Comparison of ENCODE assay signal across 18 cellular contexts in genomic region chr2:203992496-203992895, GRCh38. TPM values are rescaled to one million over a fixed set of nuclear protein-coding genes. Genes with fewer than 3 reads are reported as not detected.
DNase-seq lines count a peak whose midpoint lies in the region; ATAC-seq and TF ChIP-seq lines count a peak whose summit lies in the region.
"Had no signal": no experiment of that assay in that cellular context is flagged by ENCODE, and none has a peak within 500 bp of the region (broad histone marks: within the 10 kb centered on the region; RNA-seq: fewer than 3 reads in every experiment).

No MANE protein-coding gene starts in this region.

- peaks cover 3% of the 10 kb centered on the region for H3K9me3 Mint-ChIP-seq in activated CD8-positive, alpha-beta T cell treated with anti-CD3 and anti-CD28 coated beads for 36 hours
- H3K9me3 Mint-ChIP-seq in activated CD8-positive, alpha-beta T cell treated with anti-CD3 and anti-CD28 coated beads, Interleukin-2, amount 10 ng/mL, durations not matched to agents 7 days and 5 days (ENCODE audit: insufficient read depth) = no peaks in the 10 kb centered on the region
- H3K9me3 Mint-ChIP-seq in activated naive CD4-positive, alpha-beta T cell treated with anti-CD3 and anti-CD28 coated beads, Interleukin-2, amount 50 U/mL, for 72 hours = no peaks in the 10 kb centered on the region
- no peaks in the 10 kb centered on the region for H3K9me3 Mint-ChIP-seq in activated naive CD4-positive, alpha-beta T cell treated with anti-CD3 and anti-CD28 coated beads, Interleukin-2, amount 10 ng/mL, durations not matched to agents 7 days and 5 days
- H3K9me3 Mint-ChIP-seq in stimulated activated naive CD8-positive, alpha-beta T cell treated with anti-CD3 and anti-CD28 coated beads, Interleukin-15, amount 100 ng/mL, for 72 hours = peaks cover 0 to 4% of the 10 kb centered on the region in 2 donors
- H3K9me3 Mint-ChIP-seq: CD4-positive, alpha-beta T cell; H9 had no signal

- no peak for DNase-seq in activated CD8-positive, alpha-beta T cell treated with anti-CD3 and anti-CD28 coated beads for 36 hours
- DNase-seq in activated CD8-positive, alpha-beta T cell treated with anti-CD3 and anti-CD28 coated beads, Interleukin-2, amount 10 ng/mL, durations not matched to agents 7 days and 5 days = no peak
- DNase-seq in activated naive CD4-positive, alpha-beta T cell treated with anti-CD3 and anti-CD28 coated beads, Interleukin-2, amount 50 U/mL, for 72 hours (ENCODE audit: low spot score in 2 of 2) = no peak
- DNase-seq in activated naive CD4-positive, alpha-beta T cell treated with anti-CD3 and anti-CD28 coated beads, Interleukin-2, amount 10 ng/mL, durations not matched to agents 7 days and 5 days = no peak
- no peak for DNase-seq in stimulated activated naive CD8-positive, alpha-beta T cell treated with anti-CD3 and anti-CD28 coated beads, Interleukin-15, amount 100 ng/mL, for 72 hours
- no peak for DNase-seq in NCI-H2029 (lab: John Stamatoyannopoulos, UW)
- DNase-seq: ACHN; Calu3; CD4-positive, alpha-beta T cell; DMS 273 treated with DMSO at 0.1 percent for 48 hours; GOT3; H9 had no signal

- H3K27ac Mint-ChIP-seq in activated CD8-positive, alpha-beta T cell treated with anti-CD3 and anti-CD28 coated beads for 36 hours = no peak overlapping the region
- H3K27ac Mint-ChIP-seq in activated CD8-positive, alpha-beta T cell treated with anti-CD3 and anti-CD28 coated beads, Interleukin-2, amount 10 ng/mL, durations not matched to agents 7 days and 5 days = no peak overlapping the region
- H3K27ac Mint-ChIP-seq in activated naive CD4-positive, alpha-beta T cell treated with anti-CD3 and anti-CD28 coated beads, Interleukin-2, amount 50 U/mL, for 72 hours = no peak overlapping the region
- no peak overlapping the region for H3K27ac Mint-ChIP-seq in activated naive CD4-positive, alpha-beta T cell treated with anti-CD3 and anti-CD28 coated beads, Interleukin-2, amount 10 ng/mL, durations not matched to agents 7 days and 5 days
- H3K27ac Mint-ChIP-seq in stimulated activated naive CD8-positive, alpha-beta T cell treated with anti-CD3 and anti-CD28 coated beads, Interleukin-15, amount 100 ng/mL, for 72 hours = no peak overlapping the region
- H3K27ac Mint-ChIP-seq: CD4-positive, alpha-beta T cell; H9 had no signal

- POLR2A ChIA-PET in activated CD8-positive, alpha-beta T cell treated with anti-CD3 and anti-CD28 coated beads for 36 hours (lab: Charles Lee) = interaction anchor here (0.8 kb wide), 2 partner anchors 27 to 121 kb away, joined by 3 read pairs; no protein-coding TSS in a partner anchor
- POLR2A ChIA-PET in activated CD8-positive, alpha-beta T cell treated with anti-CD3 and anti-CD28 coated beads, Interleukin-2, amount 10 ng/mL, durations not matched to agents 7 days and 5 days (lab: Charles Lee) = no interaction called here

- peaks cover 44% of the 10 kb centered on the region for H3K4me1 Mint-ChIP-seq in activated CD8-positive, alpha-beta T cell treated with anti-CD3 and anti-CD28 coated beads for 36 hours (ENCODE audit: low read depth)
- peaks cover 14% of the 10 kb centered on the region for H3K4me1 Mint-ChIP-seq in activated CD8-positive, alpha-beta T cell treated with anti-CD3 and anti-CD28 coated beads, Interleukin-2, amount 10 ng/mL, durations not matched to agents 7 days and 5 days (ENCODE audit: low read depth)
- peaks cover 38% of the 10 kb centered on the region for H3K4me1 Mint-ChIP-seq in activated naive CD4-positive, alpha-beta T cell treated with anti-CD3 and anti-CD28 coated beads, Interleukin-2, amount 10 ng/mL, durations not matched to agents 7 days and 5 days
- peaks cover 20% of the 10 kb centered on the region for H3K4me1 Mint-ChIP-seq in stimulated activated naive CD8-positive, alpha-beta T cell treated with anti-CD3 and anti-CD28 coated beads, Interleukin-15, amount 100 ng/mL, for 72 hours
- H3K4me1 Mint-ChIP-seq: H9 had no signal

- H3K9me3 ChIP-seq in OCI-LY3 (ENCODE audit: insufficient read depth, low read length) = no peaks in the 10 kb centered on the region

- peaks cover 83% of the 10 kb centered on the region for H3K4me1 ChIP-seq in OCI-LY3 (ENCODE audit: low read length)

- ATAC-seq in activated CD8-positive, alpha-beta T cell treated with anti-CD3 and anti-CD28 coated beads for 36 hours = peak; percentile 55
- ATAC-seq in activated CD8-positive, alpha-beta T cell treated with anti-CD3 and anti-CD28 coated beads, Interleukin-2, amount 10 ng/mL, durations not matched to agents 7 days and 5 days = no peak
- ATAC-seq in activated naive CD4-positive, alpha-beta T cell treated with anti-CD3 and anti-CD28 coated beads, Interleukin-2, amount 50 U/mL, for 72 hours = peak; percentile 69 to 73
- peak; percentile 72 for ATAC-seq in stimulated activated naive CD8-positive, alpha-beta T cell treated with anti-CD3 and anti-CD28 coated beads, Interleukin-15, amount 100 ng/mL, for 72 hours
- ATAC-seq: GM12878 had no signal

- peak overlapping the region; percentile 27; the same call in 1 of the 2 replicates for H2AFZ ChIP-seq in OCI-LY3 (ENCODE audit: low read depth, low read length)

- peak overlapping the region; percentile 19; the same call in 1 of the 2 replicates for H3K4me3 ChIP-seq in OCI-LY3 (ENCODE audit: low read length)
- H3K4me3 ChIP-seq: BLaER1 treated with 17β-estradiol and CSF1 and Interleukin-3, amounts not matched to agents 10 nM and 100 nM; GM12878 had no signal

- H3K9ac ChIP-seq in OCI-LY3 (ENCODE audit: low read length) = peak overlapping the region; percentile 75
- H3K9ac ChIP-seq: BLaER1 treated with 17β-estradiol and CSF1 and Interleukin-3, amounts not matched to agents 10 nM and 100 nM had no signal

- TF ChIP-seq CTCF in activated CD8-positive, alpha-beta T cell treated with anti-CD3 and anti-CD28 coated beads for 36 hours (IDR thresholded peaks at IDR 0.05) = no peak
- TF ChIP-seq CTCF in OCI-LY3 (IDR thresholded peaks at IDR 0.05; ENCODE audit: low read depth, low read length) = no peak

- H3K27me3 ChIP-seq in OCI-LY3 (ENCODE audit: low read depth, low read length) = no peaks in the 10 kb centered on the region
- H3K27me3 ChIP-seq: BLaER1 treated with 17β-estradiol and CSF1 and Interleukin-3, amounts not matched to agents 10 nM and 100 nM had no signal

- no peaks in the 10 kb centered on the region for H3K27me3 Mint-ChIP-seq in activated CD8-positive, alpha-beta T cell treated with anti-CD3 and anti-CD28 coated beads for 36 hours
- H3K27me3 Mint-ChIP-seq in activated CD8-positive, alpha-beta T cell treated with anti-CD3 and anti-CD28 coated beads, Interleukin-2, amount 10 ng/mL, durations not matched to agents 7 days and 5 days (ENCODE audit: low read depth) = no peaks in the 10 kb centered on the region
- H3K27me3 Mint-ChIP-seq in activated naive CD4-positive, alpha-beta T cell treated with anti-CD3 and anti-CD28 coated beads, Interleukin-2, amount 10 ng/mL, durations not matched to agents 7 days and 5 days = no peaks in the 10 kb centered on the region
- H3K27me3 Mint-ChIP-seq in stimulated activated naive CD8-positive, alpha-beta T cell treated with anti-CD3 and anti-CD28 coated beads, Interleukin-15, amount 100 ng/mL, for 72 hours = no peaks in the 10 kb centered on the region
- H3K27me3 Mint-ChIP-seq: CD4-positive, alpha-beta T cell had no signal

- H3K79me2 ChIP-seq in OCI-LY3 (ENCODE audit: low read length) = no peaks in the 10 kb centered on the region

- peak overlapping the region; percentile 96 for H3K27ac ChIP-seq in OCI-LY3 (ENCODE audit: low read length)

- intact Hi-C loops in activated CD8-positive, alpha-beta T cell treated with anti-CD3 and anti-CD28 coated beads for 36 hours (cut with micrococcal nuclease) = loop anchor here (2.0 kb wide), 1 partner anchor 44 kb away; no protein-coding TSS in a partner anchor

- CTCF ChIA-PET in activated CD8-positive, alpha-beta T cell treated with anti-CD3 and anti-CD28 coated beads for 36 hours (lab: Charles Lee) = interaction anchor here (1.0 kb wide), 1 partner anchor 26 kb away, joined by 3 read pairs; no protein-coding TSS in a partner anchor
- CTCF ChIA-PET in activated CD8-positive, alpha-beta T cell treated with anti-CD3 and anti-CD28 coated beads, Interleukin-2, amount 10 ng/mL, durations not matched to agents 7 days and 5 days (lab: Charles Lee) = no interaction called here
- CTCF ChIA-PET in activated naive CD4-positive, alpha-beta T cell treated with anti-CD3 and anti-CD28 coated beads, Interleukin-2, amount 10 ng/mL, durations not matched to agents 7 days and 5 days (lab: Charles Lee) = no interaction called here

- H4K20me1 ChIP-seq in OCI-LY3 (ENCODE audit: insufficient read depth, low read length) = no peaks in the 10 kb centered on the region
- H4K20me1 ChIP-seq: BLaER1 treated with 17β-estradiol and CSF1 and Interleukin-3, amounts not matched to agents 10 nM and 100 nM had no signal

- no peak overlapping the region for H3K4me3 Mint-ChIP-seq in activated CD8-positive, alpha-beta T cell treated with anti-CD3 and anti-CD28 coated beads for 36 hours
- no peak overlapping the region for H3K4me3 Mint-ChIP-seq in activated CD8-positive, alpha-beta T cell treated with anti-CD3 and anti-CD28 coated beads, Interleukin-2, amount 10 ng/mL, durations not matched to agents 7 days and 5 days
- H3K4me3 Mint-ChIP-seq in activated naive CD4-positive, alpha-beta T cell treated with anti-CD3 and anti-CD28 coated beads, Interleukin-2, amount 10 ng/mL, durations not matched to agents 7 days and 5 days = no peak overlapping the region
- H3K4me3 Mint-ChIP-seq in stimulated activated naive CD8-positive, alpha-beta T cell treated with anti-CD3 and anti-CD28 coated beads, Interleukin-15, amount 100 ng/mL, for 72 hours = no peak overlapping the region
- H3K4me3 Mint-ChIP-seq: CD4-positive, alpha-beta T cell; H9 had no signal

- H3K36me3 Mint-ChIP-seq in activated CD8-positive, alpha-beta T cell treated with anti-CD3 and anti-CD28 coated beads for 36 hours (ENCODE audit: low read depth) = peaks cover 2% of the 10 kb centered on the region
- H3K36me3 Mint-ChIP-seq in activated CD8-positive, alpha-beta T cell treated with anti-CD3 and anti-CD28 coated beads, Interleukin-2, amount 10 ng/mL, durations not matched to agents 7 days and 5 days (ENCODE audit: low read depth) = peaks cover 3% of the 10 kb centered on the region
- peaks cover 0 to 6% of the 10 kb centered on the region in 2 donors for H3K36me3 Mint-ChIP-seq in activated naive CD4-positive, alpha-beta T cell treated with anti-CD3 and anti-CD28 coated beads, Interleukin-2, amount 50 U/mL, for 72 hours
- peaks cover 6% of the 10 kb centered on the region for H3K36me3 Mint-ChIP-seq in activated naive CD4-positive, alpha-beta T cell treated with anti-CD3 and anti-CD28 coated beads, Interleukin-2, amount 10 ng/mL, durations not matched to agents 7 days and 5 days

- H3K4me2 ChIP-seq in OCI-LY3 (ENCODE audit: low read length) = peak overlapping the region; percentile 46

- peaks cover 10% of the 10 kb centered on the region for H3K36me3 ChIP-seq in OCI-LY3 (replicated peaks; ENCODE audit: low read depth, low read length)
- H3K36me3 ChIP-seq: BLaER1 treated with 17β-estradiol and CSF1 and Interleukin-3, amounts not matched to agents 10 nM and 100 nM had no signal

RNA-seq across cellular contexts. Expression of gene ICOS, which starts 55.9 kb away (rescaled TPM):
- total RNA-seq in activated CD8-positive, alpha-beta T cell treated with anti-CD3 and anti-CD28 coated beads for 36 hours = 10 to 100 TPM; 55.0 to 55.6 TPM
- 10 to 100 TPM; 31.1 to 32.6 TPM for total RNA-seq in activated CD8-positive, alpha-beta T cell treated with anti-CD3 and anti-CD28 coated beads, Interleukin-2, amount 10 ng/mL, durations not matched to agents 7 days and 5 days
- total RNA-seq in activated naive CD4-positive, alpha-beta T cell treated with anti-CD3 and anti-CD28 coated beads, Interleukin-2, amount 50 U/mL, for 72 hours = 100 to 1,000 TPM in 1 of 2 donors, 10 to 100 TPM in 1; 54.4 to 117 TPM
- total RNA-seq: A172, Calu3, Daoy, H9, HT-29 had no signal
